In genomic region chr9:91425270-91425669, GRCh38 we compare ENCODE assay signal across 8 cellular contexts. TPM values are rescaled to one million over a fixed set of nuclear protein-coding genes. Genes with fewer than 3 reads are reported as not detected.
DNase-seq lines count a peak whose midpoint lies in the region; ATAC-seq and TF ChIP-seq lines count a peak whose summit lies in the region.

No MANE protein-coding gene starts in this region.

- peak overlapping the region; percentile 91 for H3K4me3 Mint-ChIP-seq in activated naive CD8-positive, alpha-beta T cell treated with anti-CD3 and anti-CD28 coated beads, Interleukin-2, amount 50 U/mL, for 24 hours

- peaks cover 20% of the 10 kb centered on the region for H3K36me3 Mint-ChIP-seq in activated naive CD8-positive, alpha-beta T cell treated with anti-CD3 and anti-CD28 coated beads, Interleukin-2, amount 50 U/mL, for 24 hours (ENCODE audit: low read depth)

- ATAC-seq in activated naive CD8-positive, alpha-beta T cell treated with anti-CD3 and anti-CD28 coated beads, Interleukin-2, amount 50 U/mL, for 24 hours, result no peak
- ATAC-seq in GM18909 (IDR thresholded peaks at IDR 0.05; ENCODE audit: poor library complexity, unreplicated experiment), result no peak

- peaks cover 8% of the 10 kb centered on the region for H3K27me3 Mint-ChIP-seq in activated naive CD8-positive, alpha-beta T cell treated with anti-CD3 and anti-CD28 coated beads, Interleukin-2, amount 50 U/mL, for 24 hours

- WGBS in liver, result 76% methylated on average over 9 of the region's 9 CpGs

- H3K36me3 ChIP-seq in liver (ENCODE audit: control insufficient read depth in 4 of 4, insufficient read depth in 3 of 4, low read depth in 1 of 4, low read length in 3 of 4), result no peaks in the 10 kb centered on the region
- H3K36me3 ChIP-seq in subcutaneous abdominal adipose tissue (ENCODE audit: control insufficient read depth in 5 of 5, insufficient read depth in 5 of 5, low read length in 5 of 5), result no peaks in the 10 kb centered on the region

- H3K9me3 ChIP-seq in liver (ENCODE audit: control insufficient read depth in 4 of 4, low read length in 3 of 4) (no peaks in the 10 kb centered on the region), subcutaneous abdominal adipose tissue (ENCODE audit: control insufficient read depth in 5 of 5, low read length in 5 of 5) (no peaks in the 10 kb centered on the region)

- TF ChIP-seq RAD21 in liver (IDR thresholded peaks at IDR 0.05), result no peak

- H3K27me3 ChIP-seq in liver (ENCODE audit: control insufficient read depth in 4 of 4, insufficient read depth in 4 of 4, low read length in 3 of 4) (no peaks in the 10 kb centered on the region), subcutaneous abdominal adipose tissue (ENCODE audit: control insufficient read depth in 5 of 5, insufficient read depth in 4 of 5, low read length in 5 of 5) (no peaks in the 10 kb centered on the region)

- H3K4me1 Mint-ChIP-seq in activated naive CD8-positive, alpha-beta T cell treated with anti-CD3 and anti-CD28 coated beads, Interleukin-2, amount 50 U/mL, for 24 hours, result peaks cover 49% of the 10 kb centered on the region

- H3K9ac ChIP-seq in liver (ENCODE audit: low read depth in 1 of 2, low read length in 2 of 2) (peak overlapping the region in 1 of 2 donors; percentile 49), subcutaneous abdominal adipose tissue (ENCODE audit: low read length in 5 of 5) (peak overlapping the region in 4 of 5 donors; percentile 93 to 99 (median 98))

- H3K9me3 Mint-ChIP-seq in activated naive CD8-positive, alpha-beta T cell treated with anti-CD3 and anti-CD28 coated beads, Interleukin-2, amount 50 U/mL, for 24 hours, result no peaks in the 10 kb centered on the region

- peak overlapping the region; percentile 97 for H3K27ac Mint-ChIP-seq in activated naive CD8-positive, alpha-beta T cell treated with anti-CD3 and anti-CD28 coated beads, Interleukin-2, amount 50 U/mL, for 24 hours

- peak overlapping the region in 2 of 3 donors; percentile 68 to 71 for H3K4me3 ChIP-seq in liver (ENCODE audit: low read depth in 1 of 3, low read length in 3 of 3)
- peak overlapping the region; percentile 73 to 85 (median 80) for H3K4me3 ChIP-seq in subcutaneous abdominal adipose tissue (ENCODE audit: low read depth in 1 of 5, low read length in 5 of 5)

- H3K27ac ChIP-seq in liver (ENCODE audit: low read depth in 1 of 2, low read length in 2 of 2) (peak overlapping the region; percentile 99 to 100), subcutaneous abdominal adipose tissue (ENCODE audit: low read depth, low read length) (peak overlapping the region; percentile 97)

- H3K4me1 ChIP-seq in liver (ENCODE audit: control insufficient read depth in 4 of 4, insufficient read depth in 4 of 4, low read length in 3 of 4) (peaks cover 0 to 11% (median 4%) of the 10 kb centered on the region in 4 donors), subcutaneous abdominal adipose tissue (ENCODE audit: control insufficient read depth in 5 of 5, insufficient read depth in 5 of 5, low read length in 5 of 5) (peaks cover 6 to 64% (median 33%) of the 10 kb centered on the region in 5 donors)

- TF ChIP-seq CTCF in liver (IDR thresholded peaks at IDR 0.05; ENCODE audit: low read depth, low read length, missing input control), result no peak

- DNase-seq in activated CD4-positive, alpha-beta T cell treated with anti-CD3 and anti-CD28 coated beads for 48 hours, result peak; percentile 50
- DNase-seq in activated CD4-positive, alpha-beta T cell treated with anti-CD3 and anti-CD28 coated beads, Interleukin-2, amount 50 U/mL, for 1 hour, result no peak
- DNase-seq in activated naive CD8-positive, alpha-beta T cell treated with anti-CD3 and anti-CD28 coated beads, Interleukin-2, amount 50 U/mL, for 24 hours, result peak; percentile 25
- no peak for DNase-seq in GM03348 (ENCODE audit: low spot score)
- DNase-seq in cerebellar cortex (ENCODE audit: low spot score), result no peak

TF ChIP-seq in liver, 16 proteins besides CTCF, POLR2A, EP300 and RAD21:
- TF ChIP-seq YY1 (IDR thresholded peaks at IDR 0.05) (no peak), JUND (IDR thresholded peaks at IDR 0.05) (no peak), ZBTB33 (IDR thresholded peaks at IDR 0.05) (no peak), FOXA1 (IDR thresholded peaks at IDR 0.05) (no peak), TAF1 (conservative IDR thresholded peaks at IDR 0.05) (no peak), HNF4A (conservative IDR thresholded peaks at IDR 0.05) (no peak), RXRA (IDR thresholded peaks at IDR 0.05) (no peak), EGR1 (IDR thresholded peaks at IDR 0.05; ENCODE audit: low read depth in 2 of 2) (no peak), SP1 (IDR thresholded peaks at IDR 0.05) (no peak), NR2F2 (IDR thresholded peaks at IDR 0.05) (no peak), HNF4G (IDR thresholded peaks at IDR 0.05) (no peak), GABPA (IDR thresholded peaks at IDR 0.05 in 1 of 2, conservative IDR thresholded peaks at IDR 0.05 in 1 of 2) (no peak), ATF3 (IDR thresholded peaks at IDR 0.05) (no peak), FOXA2 (IDR thresholded peaks at IDR 0.05) (no peak)
- TF ChIP-seq, protein P1, sequence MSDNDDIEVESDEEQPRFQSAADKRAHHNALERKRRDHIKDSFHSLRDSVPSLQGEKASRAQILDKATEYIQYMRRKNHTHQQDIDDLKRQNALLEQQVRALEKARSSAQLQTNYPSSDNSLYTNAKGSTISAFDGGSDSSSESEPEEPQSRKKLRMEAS (IDR thresholded peaks at IDR 0.05), result no peak
- TF ChIP-seq, protein P2, sequence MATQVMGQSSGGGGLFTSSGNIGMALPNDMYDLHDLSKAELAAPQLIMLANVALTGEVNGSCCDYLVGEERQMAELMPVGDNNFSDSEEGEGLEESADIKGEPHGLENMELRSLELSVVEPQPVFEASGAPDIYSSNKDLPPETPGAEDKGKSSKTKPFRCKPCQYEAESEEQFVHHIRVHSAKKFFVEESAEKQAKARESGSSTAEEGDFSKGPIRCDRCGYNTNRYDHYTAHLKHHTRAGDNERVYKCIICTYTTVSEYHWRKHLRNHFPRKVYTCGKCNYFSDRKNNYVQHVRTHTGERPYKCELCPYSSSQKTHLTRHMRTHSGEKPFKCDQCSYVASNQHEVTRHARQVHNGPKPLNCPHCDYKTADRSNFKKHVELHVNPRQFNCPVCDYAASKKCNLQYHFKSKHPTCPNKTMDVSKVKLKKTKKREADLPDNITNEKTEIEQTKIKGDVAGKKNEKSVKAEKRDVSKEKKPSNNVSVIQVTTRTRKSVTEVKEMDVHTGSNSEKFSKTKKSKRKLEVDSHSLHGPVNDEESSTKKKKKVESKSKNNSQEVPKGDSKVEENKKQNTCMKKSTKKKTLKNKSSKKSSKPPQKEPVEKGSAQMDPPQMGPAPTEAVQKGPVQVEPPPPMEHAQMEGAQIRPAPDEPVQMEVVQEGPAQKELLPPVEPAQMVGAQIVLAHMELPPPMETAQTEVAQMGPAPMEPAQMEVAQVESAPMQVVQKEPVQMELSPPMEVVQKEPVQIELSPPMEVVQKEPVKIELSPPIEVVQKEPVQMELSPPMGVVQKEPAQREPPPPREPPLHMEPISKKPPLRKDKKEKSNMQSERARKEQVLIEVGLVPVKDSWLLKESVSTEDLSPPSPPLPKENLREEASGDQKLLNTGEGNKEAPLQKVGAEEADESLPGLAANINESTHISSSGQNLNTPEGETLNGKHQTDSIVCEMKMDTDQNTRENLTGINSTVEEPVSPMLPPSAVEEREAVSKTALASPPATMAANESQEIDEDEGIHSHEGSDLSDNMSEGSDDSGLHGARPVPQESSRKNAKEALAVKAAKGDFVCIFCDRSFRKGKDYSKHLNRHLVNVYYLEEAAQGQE (IDR thresholded peaks at IDR 0.05), result no peak

RNA-seq across cellular contexts. Expression of gene NFIL3, which starts 1.6 kb away (rescaled TPM):
- 10 to 100 TPM in 1 of 2 donors, 1 to 10 TPM in 1; 6.6 to 20.2 TPM for total RNA-seq in liver
- polyA plus RNA-seq in liver, result 10 to 100 TPM in 1 of 2 donors, 1 to 10 TPM in 1; 7.0 to 10.1 TPM

Comparison
In these comparisons a context has a peak if more than half of its experiments do, and no peak if none do; other contexts are left out.
1. DNase-seq: peak in activated CD4-positive, alpha-beta T cell treated with anti-CD3 and anti-CD28 coated beads for 48 hours (single experiment) and activated naive CD8-positive, alpha-beta T cell treated with anti-CD3 and anti-CD28 coated beads, Interleukin-2, amount 50 U/mL, for 24 hours (single experiment); none in activated CD4-positive, alpha-beta T cell treated with anti-CD3 and anti-CD28 coated beads, Interleukin-2, amount 50 U/mL, for 1 hour (single experiment), GM03348 (single experiment) and cerebellar cortex (single experiment).